ENCODE assay signal across 8 cellular contexts in genomic region chr3:157088133-157088488, GRCh38.
DNase-seq lines count a peak whose midpoint lies in the region; ATAC-seq, FAIRE-seq and TF ChIP-seq lines count a peak whose summit lies in the region.

No MANE protein-coding gene starts in this region.

- H3K4me3 ChIP-seq in astrocyte (ENCODE audit: insufficient read depth, low read depth, low read length), result peak overlapping the region; percentile 63
- peak overlapping the region in 2 of 3 donors; percentile 23 to 59 for H3K4me3 ChIP-seq in liver (ENCODE audit: low read depth in 1 of 3, low read length in 3 of 3)
- H3K4me3 ChIP-seq in transverse colon, result peak overlapping the region in 3 of 4 donors; percentile 50 to 73 (median 60)

- TF ChIP-seq POLR2A in transverse colon (IDR thresholded peaks at IDR 0.05), result no peak

- ATAC-seq in activated T-cell treated with anti-CD3 and anti-CD28 coated beads, Interleukin-2, amount 50 U/mL, for 4 hours, result no peak
- no peak for ATAC-seq in GM18519 (IDR thresholded peaks at IDR 0.05; ENCODE audit: low FRiP score, unreplicated experiment)

- H3K9ac ChIP-seq in astrocyte (ENCODE audit: low read length) (peak overlapping the region; percentile 95), liver (ENCODE audit: low read depth in 1 of 2, low read length in 2 of 2) (peak overlapping the region; percentile 85 to 95)

- H3K27me3 ChIP-seq in astrocyte (ENCODE audit: insufficient read depth, low read length) (no peaks in the 10 kb centered on the region), liver (ENCODE audit: control insufficient read depth in 4 of 4, insufficient read depth in 4 of 4, low read length in 3 of 4) (no peaks in the 10 kb centered on the region), transverse colon (no peaks in the 10 kb centered on the region)

- intact Hi-C loops in transverse colon (cut with DNase I; ENCODE audit: low total_unique reads), result loop anchor here (10.0 kb wide), 2 partner anchors 263 to 553 kb away; partner anchors contain the start of gene LEKR1

- no peak overlapping the region for H2AFZ ChIP-seq in astrocyte (ENCODE audit: low read depth, low read length)

- H3K27ac ChIP-seq in astrocyte (ENCODE audit: low read depth, low read length) (peak overlapping the region; percentile 99), liver (ENCODE audit: low read depth in 1 of 2, low read length in 2 of 2) (peak overlapping the region; percentile 98 to 100), transverse colon (peak overlapping the region; percentile 96 to 100 (median 100))

- no peaks in the 10 kb centered on the region for H3K36me3 Mint-ChIP-seq in activated T-cell treated with anti-CD3 and anti-CD28 coated beads, Interleukin-2, amount 50 U/mL, for 4 hours (ENCODE audit: insufficient read depth)
- no peaks in the 10 kb centered on the region for H3K36me3 Mint-ChIP-seq in astrocyte (ENCODE audit: low read depth, unreplicated experiment)

- no peak for TF ChIP-seq EP300 in transverse colon (IDR thresholded peaks at IDR 0.05; ENCODE audit: low read depth)

- FAIRE-seq in astrocyte (lab: Jason Lieb, UNC), result no peak

- no peaks in the 10 kb centered on the region for H3K36me3 ChIP-seq in astrocyte (ENCODE audit: insufficient read depth, low read length)
- no peaks in the 10 kb centered on the region for H3K36me3 ChIP-seq in liver (ENCODE audit: control insufficient read depth in 4 of 4, insufficient read depth in 3 of 4, low read depth in 1 of 4, low read length in 3 of 4)
- no peaks in the 10 kb centered on the region for H3K36me3 ChIP-seq in transverse colon

- H3K4me1 ChIP-seq in astrocyte (ENCODE audit: insufficient read depth, low read length) (peaks cover 48% of the 10 kb centered on the region), liver (ENCODE audit: control insufficient read depth in 4 of 4, insufficient read depth in 4 of 4, low read length in 3 of 4) (peaks cover 3 to 39% (median 19%) of the 10 kb centered on the region in 4 donors), transverse colon (peaks cover 30 to 42% (median 35%) of the 10 kb centered on the region in 4 donors)

- WGBS in liver, result 7% methylated on average over 6 of the region's 6 CpGs
- WGBS in transverse colon (ENCODE audit: low coverage in 1 of 2), 2 donors, result 18 to 27% methylated on average over 6 of the region's 6 CpGs

- peak overlapping the region; percentile 97 for H3K27ac Mint-ChIP-seq in astrocyte (ENCODE audit: unreplicated experiment)

- in situ Hi-C loops in transverse colon (cut with MboI; ENCODE audit: low pct_ligation_motif_present in 1 of 4, low pct_unique_long_range_greater_than_20kb in 1 of 4, low sequenced_read_pairs in 3 of 4), result loop anchor here (10.0 to 25.0 kb wide), 9 partner anchors 47 to 926 kb away; partner anchors contain the start of genes SSR3 (in 3 of the 4), TIPARP (in 3 of the 4) and LEKR1 (in 2 of the 4)

- no peaks in the 10 kb centered on the region for H3K27me3 Mint-ChIP-seq in activated T-cell treated with anti-CD3 and anti-CD28 coated beads, Interleukin-2, amount 50 U/mL, for 4 hours (ENCODE audit: low read depth)
- no peaks in the 10 kb centered on the region for H3K27me3 Mint-ChIP-seq in astrocyte (ENCODE audit: low read depth, unreplicated experiment)

- no peak for DNase-seq in activated T-cell treated with anti-CD3 and anti-CD28 coated beads, Interleukin-2, amount 50 U/mL, for 4 hours
- no peak for DNase-seq in activated T-cell treated with anti-CD3 and anti-CD28 coated beads, Interleukin-2, amount 50 U/mL, for 48 hours
- DNase-seq in astrocyte (ENCODE audit: low read depth) (no peak), transverse colon (peak; percentile 16), NCI-H226 (no peak)
- no peak for DNase-seq in NK-92 treated with Interleukin-12 subunit alpha and Interleukin-12 subunit beta, amount 100 ng/mL, for 24 hours (lab: John Stamatoyannopoulos, UW)

- H4K20me1 ChIP-seq in astrocyte (ENCODE audit: insufficient read depth, low read length), result no peaks in the 10 kb centered on the region

- no peak for TF ChIP-seq RAD21 in liver (IDR thresholded peaks at IDR 0.05)

- TF ChIP-seq CTCF in astrocyte (IDR thresholded peaks at IDR 0.05; ENCODE audit: insufficient read depth, low read depth, low read length) (no peak), liver (IDR thresholded peaks at IDR 0.05; ENCODE audit: low read depth, low read length, missing input control) (no peak), transverse colon (IDR thresholded peaks at IDR 0.05) (no peak)

- H3K4me1 Mint-ChIP-seq in activated T-cell treated with anti-CD3 and anti-CD28 coated beads, Interleukin-2, amount 50 U/mL, for 4 hours (ENCODE audit: low read depth), result peaks cover 31% of the 10 kb centered on the region
- peaks cover 39% of the 10 kb centered on the region for H3K4me1 Mint-ChIP-seq in astrocyte (ENCODE audit: low read depth, unreplicated experiment)

- no peaks in the 10 kb centered on the region for H3K9me3 Mint-ChIP-seq in activated T-cell treated with anti-CD3 and anti-CD28 coated beads, Interleukin-2, amount 50 U/mL, for 4 hours
- no peaks in the 10 kb centered on the region for H3K9me3 Mint-ChIP-seq in astrocyte (ENCODE audit: unreplicated experiment)

- H3K9me3 ChIP-seq in astrocyte (ENCODE audit: insufficient read depth, low read depth, low read length) (no peaks in the 10 kb centered on the region), liver (ENCODE audit: control insufficient read depth in 4 of 4, low read length in 3 of 4) (no peaks in the 10 kb centered on the region), transverse colon (no peaks in the 10 kb centered on the region)

- peak overlapping the region; percentile 81 for H3K4me3 Mint-ChIP-seq in activated T-cell treated with anti-CD3 and anti-CD28 coated beads, Interleukin-2, amount 50 U/mL, for 4 hours
- H3K4me3 Mint-ChIP-seq in astrocyte (ENCODE audit: unreplicated experiment), result peak overlapping the region; percentile 83

- peak overlapping the region; percentile 87 for H3K4me2 ChIP-seq in astrocyte (ENCODE audit: low read length)

- H3K79me2 ChIP-seq in astrocyte (ENCODE audit: insufficient read depth, low read length), result no peaks in the 10 kb centered on the region

TF ChIP-seq in liver, 16 proteins besides CTCF, POLR2A, EP300 and RAD21:
- TF ChIP-seq EGR1 (IDR thresholded peaks at IDR 0.05; ENCODE audit: low read depth in 2 of 2) (no peak), TAF1 (conservative IDR thresholded peaks at IDR 0.05) (no peak), JUND (IDR thresholded peaks at IDR 0.05) (no peak), FOXA1 (IDR thresholded peaks at IDR 0.05) (no peak)
